Comparison of ENCODE assay signal across 1 cellular context in the genomic region with DNA sequence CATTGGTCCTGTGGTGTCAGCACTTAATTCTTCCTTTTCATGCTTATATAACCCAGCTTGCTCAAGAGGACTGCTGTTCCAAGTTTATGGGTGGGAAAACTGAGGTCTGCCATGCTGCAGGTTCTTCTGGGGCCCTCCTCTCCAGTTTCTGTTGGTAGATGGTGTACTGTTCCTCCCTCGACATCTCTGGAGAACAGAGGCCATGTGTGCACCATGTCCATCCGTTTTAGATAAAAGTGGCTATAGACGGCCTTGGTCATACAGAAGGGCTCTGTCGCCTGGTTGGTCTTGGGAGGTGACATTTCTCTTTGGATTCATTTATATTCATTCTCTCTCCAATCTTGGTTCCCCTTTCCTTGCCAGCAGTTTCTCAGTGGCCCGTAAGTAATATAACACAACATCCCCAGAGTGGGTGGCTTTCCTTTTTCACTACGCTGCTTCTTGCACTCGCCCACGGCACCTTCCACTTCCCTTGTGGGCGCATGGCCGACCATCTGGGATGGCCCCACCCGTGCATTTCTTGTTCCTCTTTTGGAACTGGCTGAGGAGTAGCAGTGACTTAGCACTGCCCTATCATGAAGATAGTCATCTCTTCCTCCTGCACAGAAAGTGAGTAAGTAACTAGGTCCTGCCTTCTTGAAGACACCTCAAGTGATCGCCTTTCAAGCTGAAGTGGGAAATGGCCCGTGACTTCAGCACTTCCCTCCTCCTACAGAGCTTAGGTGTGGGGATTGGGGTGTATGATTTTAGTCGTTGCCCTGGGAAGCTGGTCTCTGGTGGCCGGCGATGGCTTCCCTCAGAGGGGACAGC.
TF ChIP-seq lines count a peak whose summit lies in the region.

No MANE protein-coding gene starts in this region.

TF ChIP-seq in GM12878, 131 proteins besides CTCF, POLR2A, EP300 and RAD21 (continued from another document and continues in another):
- TF ChIP-seq, protein P1, sequence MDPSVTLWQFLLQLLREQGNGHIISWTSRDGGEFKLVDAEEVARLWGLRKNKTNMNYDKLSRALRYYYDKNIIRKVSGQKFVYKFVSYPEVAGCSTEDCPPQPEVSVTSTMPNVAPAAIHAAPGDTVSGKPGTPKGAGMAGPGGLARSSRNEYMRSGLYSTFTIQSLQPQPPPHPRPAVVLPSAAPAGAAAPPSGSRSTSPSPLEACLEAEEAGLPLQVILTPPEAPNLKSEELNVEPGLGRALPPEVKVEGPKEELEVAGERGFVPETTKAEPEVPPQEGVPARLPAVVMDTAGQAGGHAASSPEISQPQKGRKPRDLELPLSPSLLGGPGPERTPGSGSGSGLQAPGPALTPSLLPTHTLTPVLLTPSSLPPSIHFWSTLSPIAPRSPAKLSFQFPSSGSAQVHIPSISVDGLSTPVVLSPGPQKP (IDR thresholded peaks at IDR 0.05; ENCODE audit: low read depth, low read length), result no peak
- TF ChIP-seq BRCA1 (IDR thresholded peaks at IDR 0.05; ENCODE audit: low read depth, low read length) (no peak), STAT1 (conservative IDR thresholded peaks at IDR 0.05) (no peak), NR2C1 (IDR thresholded peaks at IDR 0.05) (no peak), TBL1XR1 (IDR thresholded peaks at IDR 0.05; ENCODE audit: low read depth, low read length) (0 out of 2 replicates have a peak, but pooled peaks have one; percentile 61), ZBTB40 (IDR thresholded peaks at IDR 0.05; ENCODE audit: borderline replicate concordance) (no peak), TARDBP (IDR thresholded peaks at IDR 0.05; ENCODE audit: borderline replicate concordance) (no peak), EGR1 (IDR thresholded peaks at IDR 0.05; ENCODE audit: borderline replicate concordance in 1 of 2, low read depth in 2 of 2, low read length in 2 of 2) (peak in 1 of 2 experiments; percentile 83; a peak in 2 of 3 replicates), PAX5 (IDR thresholded peaks at IDR 0.05; ENCODE audit: borderline replicate concordance, low read depth, low read length) (peak; percentile 76; the same call in 1 of the 2 replicates), CREM (IDR thresholded peaks at IDR 0.05; ENCODE audit: low read depth) (peak; percentile 68; the same call in 1 of the 2 replicates), ZSCAN29 (IDR thresholded peaks at IDR 0.05) (no peak), RB1 (IDR thresholded peaks at IDR 0.05; ENCODE audit: borderline replicate concordance) (no peak), ETV6 (conservative IDR thresholded peaks at IDR 0.05 in 1 of 2, IDR thresholded peaks at IDR 0.05 in 1 of 2; ENCODE audit: borderline replicate concordance in 1 of 2, low read depth in 1 of 2) (peak in 1 of 2 experiments; percentile 84; a peak in 2 of 4 replicates), TCF3 (IDR thresholded peaks at IDR 0.05; ENCODE audit: borderline replicate concordance, insufficient read depth, low read depth, low read length) (no peak), FOS (IDR thresholded peaks at IDR 0.05; ENCODE audit: borderline replicate concordance, extremely low read depth, insufficient read length) (no peak), IRF4 (IDR thresholded peaks at IDR 0.05; ENCODE audit: low read depth, low read length) (peak; percentile 62; the same call in 1 of the 2 replicates), STAT3 (IDR thresholded peaks at IDR 0.05; ENCODE audit: low read depth, low read length) (no peak), BACH1 (IDR thresholded peaks at IDR 0.05; ENCODE audit: borderline replicate concordance) (peak; percentile 74; the same call in 1 of the 2 replicates), NR2F1 (conservative IDR thresholded peaks at IDR 0.05) (no peak; the same call in 1 of the 2 replicates), BHLHE40 (IDR thresholded peaks at IDR 0.05; ENCODE audit: borderline replicate concordance in 1 of 2, low read depth in 2 of 2, low read length in 1 of 2) (peak; percentile 73 to 79), ZNF384 (IDR thresholded peaks at IDR 0.05; ENCODE audit: borderline replicate concordance, low read depth, low read length) (no peak), SIN3A (IDR thresholded peaks at IDR 0.05; ENCODE audit: low read depth, low read length) (no peak), DPF2 (IDR thresholded peaks at IDR 0.05) (peak; percentile 93), KDM1A (IDR thresholded peaks at IDR 0.05; ENCODE audit: borderline replicate concordance) (no peak), ZNF622 (IDR thresholded peaks at IDR 0.05) (no peak), MAX (IDR thresholded peaks at IDR 0.05; ENCODE audit: low read depth, low read length) (peak; percentile 46; the same call in 1 of the 2 replicates), PRDM15 (CRISPR knock-in tag; IDR thresholded peaks at IDR 0.05) (no peak), BCL11A (IDR thresholded peaks at IDR 0.05; ENCODE audit: low read depth, low read length) (peak; percentile 65), JUND (IDR thresholded peaks at IDR 0.05; ENCODE audit: low read depth, low read length) (no peak), CUX1 (IDR thresholded peaks at IDR 0.05; ENCODE audit: insufficient replicate concordance, low read depth, low read length) (no peak)
- TF ChIP-seq, protein P2, sequence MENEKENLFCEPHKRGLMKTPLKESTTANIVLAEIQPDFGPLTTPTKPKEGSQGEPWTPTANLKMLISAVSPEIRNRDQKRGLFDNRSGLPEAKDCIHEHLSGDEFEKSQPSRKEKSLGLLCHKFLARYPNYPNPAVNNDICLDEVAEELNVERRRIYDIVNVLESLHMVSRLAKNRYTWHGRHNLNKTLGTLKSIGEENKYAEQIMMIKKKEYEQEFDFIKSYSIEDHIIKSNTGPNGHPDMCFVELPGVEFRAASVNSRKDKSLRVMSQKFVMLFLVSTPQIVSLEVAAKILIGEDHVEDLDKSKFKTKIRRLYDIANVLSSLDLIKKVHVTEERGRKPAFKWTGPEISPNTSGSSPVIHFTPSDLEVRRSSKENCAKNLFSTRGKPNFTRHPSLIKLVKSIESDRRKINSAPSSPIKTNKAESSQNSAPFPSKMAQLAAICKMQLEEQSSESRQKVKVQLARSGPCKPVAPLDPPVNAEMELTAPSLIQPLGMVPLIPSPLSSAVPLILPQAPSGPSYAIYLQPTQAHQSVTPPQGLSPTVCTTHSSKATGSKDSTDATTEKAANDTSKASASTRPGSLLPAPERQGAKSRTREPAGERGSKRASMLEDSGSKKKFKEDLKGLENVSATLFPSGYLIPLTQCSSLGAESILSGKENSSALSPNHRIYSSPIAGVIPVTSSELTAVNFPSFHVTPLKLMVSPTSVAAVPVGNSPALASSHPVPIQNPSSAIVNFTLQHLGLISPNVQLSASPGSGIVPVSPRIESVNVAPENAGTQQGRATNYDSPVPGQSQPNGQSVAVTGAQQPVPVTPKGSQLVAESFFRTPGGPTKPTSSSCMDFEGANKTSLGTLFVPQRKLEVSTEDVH (IDR thresholded peaks at IDR 0.05; ENCODE audit: low read depth, partially characterized antibody), result no peak
- TF ChIP-seq, protein P3, sequence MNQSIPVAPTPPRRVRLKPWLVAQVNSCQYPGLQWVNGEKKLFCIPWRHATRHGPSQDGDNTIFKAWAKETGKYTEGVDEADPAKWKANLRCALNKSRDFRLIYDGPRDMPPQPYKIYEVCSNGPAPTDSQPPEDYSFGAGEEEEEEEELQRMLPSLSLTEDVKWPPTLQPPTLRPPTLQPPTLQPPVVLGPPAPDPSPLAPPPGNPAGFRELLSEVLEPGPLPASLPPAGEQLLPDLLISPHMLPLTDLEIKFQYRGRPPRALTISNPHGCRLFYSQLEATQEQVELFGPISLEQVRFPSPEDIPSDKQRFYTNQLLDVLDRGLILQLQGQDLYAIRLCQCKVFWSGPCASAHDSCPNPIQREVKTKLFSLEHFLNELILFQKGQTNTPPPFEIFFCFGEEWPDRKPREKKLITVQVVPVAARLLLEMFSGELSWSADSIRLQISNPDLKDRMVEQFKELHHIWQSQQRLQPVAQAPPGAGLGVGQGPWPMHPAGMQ (IDR thresholded peaks at IDR 0.05; ENCODE audit: borderline replicate concordance), result no peak
- TF ChIP-seq, protein P4, sequence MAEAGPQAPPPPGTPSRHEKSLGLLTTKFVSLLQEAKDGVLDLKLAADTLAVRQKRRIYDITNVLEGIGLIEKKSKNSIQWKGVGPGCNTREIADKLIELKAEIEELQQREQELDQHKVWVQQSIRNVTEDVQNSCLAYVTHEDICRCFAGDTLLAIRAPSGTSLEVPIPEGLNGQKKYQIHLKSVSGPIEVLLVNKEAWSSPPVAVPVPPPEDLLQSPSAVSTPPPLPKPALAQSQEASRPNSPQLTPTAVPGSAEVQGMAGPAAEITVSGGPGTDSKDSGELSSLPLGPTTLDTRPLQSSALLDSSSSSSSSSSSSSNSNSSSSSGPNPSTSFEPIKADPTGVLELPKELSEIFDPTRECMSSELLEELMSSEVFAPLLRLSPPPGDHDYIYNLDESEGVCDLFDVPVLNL (IDR thresholded peaks at IDR 0.05; ENCODE audit: low read depth, low read length), result no peak
